9 cellular contexts compared by ENCODE assay signal in genomic region chr13:32838985-32839384, GRCh38.
DNase-seq lines count a peak whose midpoint lies in the region; ATAC-seq lines count a peak whose summit lies in the region.
"Had no signal": no experiment of that assay in that cellular context is flagged by ENCODE, and none has a peak within 500 bp of the region (broad histone marks: within the 10 kb centered on the region; RNA-seq: fewer than 3 reads in every experiment).

No MANE protein-coding gene starts in this region.

- peaks cover 17% of the 10 kb centered on the region for H3K9me3 Mint-ChIP-seq in activated naive CD8-positive, alpha-beta T cell treated with anti-CD3 and anti-CD28 coated beads for 36 hours
- peaks cover 7% of the 10 kb centered on the region for H3K9me3 Mint-ChIP-seq in activated naive CD8-positive, alpha-beta T cell treated with anti-CD3 and anti-CD28 coated beads, Interleukin-2, amount 50 U/mL, for 24 hours

- no peaks in the 10 kb centered on the region for H3K27me3 Mint-ChIP-seq in activated naive CD8-positive, alpha-beta T cell treated with anti-CD3 and anti-CD28 coated beads for 36 hours
- no peaks in the 10 kb centered on the region for H3K27me3 Mint-ChIP-seq in activated naive CD8-positive, alpha-beta T cell treated with anti-CD3 and anti-CD28 coated beads, Interleukin-2, amount 50 U/mL, for 24 hours

- DNase-seq in activated naive CD8-positive, alpha-beta T cell treated with anti-CD3 and anti-CD28 coated beads for 36 hours, result no peak
- no peak for DNase-seq in activated naive CD8-positive, alpha-beta T cell treated with anti-CD3 and anti-CD28 coated beads, Interleukin-2, amount 50 U/mL, for 24 hours
- DNase-seq in NOMO-1 treated with DMSO at 0.1 percent for 48 hours (lab: John Stamatoyannopoulos, UW; ENCODE audit: unreplicated experiment) (peak; percentile 84), medulla oblongata (ENCODE audit: extremely low spot score) (peak; percentile 19), anterior cingulate cortex (lab: John Stamatoyannopoulos, UW) (no peak), A172 (ENCODE audit: low spot score) (no peak)
- no peak for DNase-seq in activated CD8-positive, alpha-beta memory T cell treated with anti-CD3 and anti-CD28 coated beads for 24 hours

- peaks cover 11% of the 10 kb centered on the region for H3K4me1 Mint-ChIP-seq in activated naive CD8-positive, alpha-beta T cell treated with anti-CD3 and anti-CD28 coated beads for 36 hours
- peaks cover 6% of the 10 kb centered on the region for H3K4me1 Mint-ChIP-seq in activated naive CD8-positive, alpha-beta T cell treated with anti-CD3 and anti-CD28 coated beads, Interleukin-2, amount 50 U/mL, for 24 hours

- peak overlapping the region; percentile 72 for H3K27ac Mint-ChIP-seq in activated naive CD8-positive, alpha-beta T cell treated with anti-CD3 and anti-CD28 coated beads for 36 hours
- no peak overlapping the region for H3K27ac Mint-ChIP-seq in activated naive CD8-positive, alpha-beta T cell treated with anti-CD3 and anti-CD28 coated beads, Interleukin-2, amount 50 U/mL, for 24 hours
- H3K27ac Mint-ChIP-seq: stimulated activated effector memory CD8-positive, alpha-beta T cell treated with anti-CD3 and anti-CD28 coated beads, Interleukin-12 subunit alpha, Interleukin-12 subunit beta, amount 100 ng/mL, for 72 hours had no signal

- no peak for ATAC-seq in activated naive CD8-positive, alpha-beta T cell treated with anti-CD3 and anti-CD28 coated beads, Interleukin-2, amount 50 U/mL, for 24 hours
- peak; percentile 64 for ATAC-seq in HG03045 (IDR thresholded peaks at IDR 0.05; ENCODE audit: unreplicated experiment)
- ATAC-seq: stimulated activated effector memory CD8-positive, alpha-beta T cell treated with anti-CD3 and anti-CD28 coated beads, Interleukin-12 subunit alpha, Interleukin-12 subunit beta, amount 100 ng/mL, for 72 hours had no signal

- no peak overlapping the region for H3K4me3 Mint-ChIP-seq in activated naive CD8-positive, alpha-beta T cell treated with anti-CD3 and anti-CD28 coated beads for 36 hours
- no peak overlapping the region for H3K4me3 Mint-ChIP-seq in activated naive CD8-positive, alpha-beta T cell treated with anti-CD3 and anti-CD28 coated beads, Interleukin-2, amount 50 U/mL, for 24 hours
- H3K4me3 Mint-ChIP-seq: stimulated activated effector memory CD8-positive, alpha-beta T cell treated with anti-CD3 and anti-CD28 coated beads, Interleukin-12 subunit alpha, Interleukin-12 subunit beta, amount 100 ng/mL, for 72 hours had no signal

- H3K36me3 Mint-ChIP-seq in activated naive CD8-positive, alpha-beta T cell treated with anti-CD3 and anti-CD28 coated beads for 36 hours, result peaks cover 2% of the 10 kb centered on the region
- no peaks in the 10 kb centered on the region for H3K36me3 Mint-ChIP-seq in activated naive CD8-positive, alpha-beta T cell treated with anti-CD3 and anti-CD28 coated beads, Interleukin-2, amount 50 U/mL, for 24 hours (ENCODE audit: low read depth)
- H3K36me3 Mint-ChIP-seq: stimulated activated effector memory CD8-positive, alpha-beta T cell treated with anti-CD3 and anti-CD28 coated beads, Interleukin-12 subunit alpha, Interleukin-12 subunit beta, amount 100 ng/mL, for 72 hours had no signal

Comparison
In these comparisons a context has a peak if more than half of its experiments do, and no peak if none do; other contexts are left out.
1. DNase-seq: peak in NOMO-1 treated with DMSO at 0.1 percent for 48 hours (single experiment) and medulla oblongata (single experiment); none in activated naive CD8-positive, alpha-beta T cell treated with anti-CD3 and anti-CD28 coated beads for 36 hours (single experiment), activated naive CD8-positive, alpha-beta T cell treated with anti-CD3 and anti-CD28 coated beads, Interleukin-2, amount 50 U/mL, for 24 hours (single experiment), anterior cingulate cortex (0 of 58), activated CD8-positive, alpha-beta memory T cell treated with anti-CD3 and anti-CD28 coated beads for 24 hours (single experiment) and A172 (single experiment).